ENCODE assay signal across 12 cellular contexts in the genomic region with DNA sequence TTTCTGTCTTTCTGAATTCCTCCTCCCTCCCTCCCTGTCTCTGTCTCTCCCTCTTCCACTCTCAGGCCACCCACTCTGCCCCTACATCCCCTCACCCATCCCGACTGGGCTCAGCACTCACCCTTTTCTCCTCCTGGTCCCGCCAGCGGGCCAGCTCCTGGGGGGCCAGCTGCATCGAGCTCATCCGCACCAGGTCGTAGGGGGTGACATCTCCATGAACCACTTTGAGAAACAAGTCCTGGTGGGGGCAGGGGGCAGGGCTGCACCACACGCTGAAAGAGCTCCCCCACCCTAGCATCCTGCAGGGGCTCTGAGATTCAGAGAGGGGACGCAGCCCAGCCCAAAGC. TPM values are rescaled to one million over a fixed set of nuclear protein-coding genes. Genes with fewer than 3 reads are reported as not detected.
DNase-seq lines count a peak whose midpoint lies in the region; ATAC-seq and TF ChIP-seq lines count a peak whose summit lies in the region.
"Had no signal": no experiment of that assay in that cellular context is flagged by ENCODE, and none has a peak within 500 bp of the region (broad histone marks: within the 10 kb centered on the region; RNA-seq: fewer than 3 reads in every experiment).

No MANE protein-coding gene starts in this region.

- peak overlapping the region; percentile 95 for H3K56ac ChIP-seq in IMR-90 (ENCODE audit: extremely low read depth, insufficient read depth, low read length)

- H4K20me1 ChIP-seq in IMR-90 (ENCODE audit: insufficient read depth, low read length) = peaks cover 13% of the 10 kb centered on the region

- DNase-seq in IMR-90 (no peak), cardiac fibroblast (ENCODE audit: low read depth in 2 of 2) (no peak), lower lobe of right lung (no peak), upper lobe of right lung (no peak), NCI-H2227 (lab: John Stamatoyannopoulos, UW; ENCODE audit: unreplicated experiment) (no peak)
- no peak for DNase-seq in stimulated activated naive CD8-positive, alpha-beta T cell treated with anti-CD3 and anti-CD28 coated beads, Interleukin-15, amount 100 ng/mL, for 72 hours
- DNase-seq: activated naive CD4-positive, alpha-beta T cell treated with anti-CD3 and anti-CD28 coated beads, Interleukin-2, amount 10 ng/mL, durations not matched to agents 7 days and 5 days; colonic mucosa; SIG-M5 had no signal

- ATAC-seq in IMR-90 (ENCODE audit: low read depth) = peak; percentile 4
- ATAC-seq in lower lobe of right lung = no peak
- ATAC-seq in upper lobe of right lung = no peak
- ATAC-seq in stimulated activated naive CD8-positive, alpha-beta T cell treated with anti-CD3 and anti-CD28 coated beads, Interleukin-15, amount 100 ng/mL, for 72 hours = no peak
- no peak for ATAC-seq in HG02970 (IDR thresholded peaks at IDR 0.05; ENCODE audit: low FRiP score, unreplicated experiment)

- peak overlapping the region; percentile 93; the same call in 2 of the 3 replicates for H2BK15ac ChIP-seq in IMR-90 (ENCODE audit: low read depth, low read length)

- H2BK20ac ChIP-seq in IMR-90 (ENCODE audit: low read depth, low read length) = peak overlapping the region; percentile 82

- no peaks in the 10 kb centered on the region for H3K27me3 Mint-ChIP-seq in stimulated activated naive CD8-positive, alpha-beta T cell treated with anti-CD3 and anti-CD28 coated beads, Interleukin-15, amount 100 ng/mL, for 72 hours

- peak overlapping the region; percentile 87 for H2AFZ ChIP-seq in IMR-90 (replicated peaks; ENCODE audit: low read length, poor library complexity)

- peaks cover 13% of the 10 kb centered on the region for H3K4me1 Mint-ChIP-seq in stimulated activated naive CD8-positive, alpha-beta T cell treated with anti-CD3 and anti-CD28 coated beads, Interleukin-15, amount 100 ng/mL, for 72 hours

- H3K4me2 ChIP-seq in IMR-90 (ENCODE audit: low read depth, low read length) = peak overlapping the region; percentile 76
- H3K4me2 ChIP-seq: KMS-11 had no signal

- H4K91ac ChIP-seq in IMR-90 (ENCODE audit: insufficient read depth, low read depth, low read length) = peak overlapping the region; percentile 98

- H2AK9ac ChIP-seq in IMR-90 (replicated peaks; ENCODE audit: low read depth, low read length, poor library complexity) = peak overlapping the region; percentile 99

- POLR2A ChIA-PET in IMR-90 (lab: Charles Lee; ENCODE audit: unreplicated experiment) = no interaction called here

- H3K9me1 ChIP-seq in IMR-90 (ENCODE audit: insufficient read depth, low read length) = peaks cover 18% of the 10 kb centered on the region

- H3K9ac ChIP-seq in IMR-90 (ENCODE audit: low read depth, low read length) = peak overlapping the region; percentile 64
- H3K9ac ChIP-seq: KMS-11 had no signal

- no TSS peak for BruUV-seq in IMR-90 (replicated peaks; lab: Mats Ljungman, UMichigan)

- no peak for TF ChIP-seq CTCF in IMR-90 (conservative IDR thresholded peaks at IDR 0.05; ENCODE audit: low read depth, low read length)
- TF ChIP-seq CTCF in cardiac fibroblast (IDR thresholded peaks at IDR 0.05; ENCODE audit: low read depth, low read length) = no peak
- no peak for TF ChIP-seq CTCF in lower lobe of right lung (IDR thresholded peaks at IDR 0.05)
- TF ChIP-seq CTCF in upper lobe of right lung (IDR thresholded peaks at IDR 0.05) = no peak

- in situ Hi-C loops in IMR-90 (cut with MboI; ENCODE audit: low sequenced_read_pairs) = no loop called here

- peak overlapping the region; percentile 98 for H3K14ac ChIP-seq in IMR-90 (replicated peaks; ENCODE audit: low read depth, low read length)

- H3K9me3 ChIP-seq in IMR-90 (ENCODE audit: control insufficient read depth, insufficient read depth, low read length) (no peaks in the 10 kb centered on the region), lower lobe of right lung (no peaks in the 10 kb centered on the region), upper lobe of right lung (no peaks in the 10 kb centered on the region)
- H3K9me3 ChIP-seq: colonic mucosa, esophagus muscularis mucosa had no signal

- peak overlapping the region; percentile 85 for H4K5ac ChIP-seq in IMR-90 (ENCODE audit: low read depth, low read length)

- no peak for TF ChIP-seq POLR2A in IMR-90 (IDR thresholded peaks at IDR 0.05; ENCODE audit: low read depth, low read length)

- WGBS in IMR-90 (ENCODE audit: extremely low coverage in 2 of 2, insufficient read length in 1 of 2), 2 experiments = 31% methylated on average over 5 of the region's 8 CpGs; no CpG with 5 or more reads in 1 of the 2 experiments

- TF ChIP-seq RAD21 in IMR-90 (IDR thresholded peaks at IDR 0.05; ENCODE audit: low read length) = no peak

- peak overlapping the region; percentile 93 to 96 for H4K8ac ChIP-seq in IMR-90 (ENCODE audit: low read depth in 2 of 2, low read length in 2 of 2)

- dilution Hi-C loops in IMR-90 (cut with HindIII; ENCODE audit: low sequenced_read_pairs, unreplicated experiment) = no loop called here

- H3K27me3 ChIP-seq in IMR-90 (ENCODE audit: control insufficient read depth, insufficient read depth, low read length) (no peaks in the 10 kb centered on the region), lower lobe of right lung (ENCODE audit: low read depth) (peaks cover 4% of the 10 kb centered on the region), upper lobe of right lung (peaks cover 10% of the 10 kb centered on the region)
- H3K27me3 ChIP-seq: colonic mucosa had no signal

- H2AK5ac ChIP-seq in IMR-90 (ENCODE audit: low read depth, low read length) = peak overlapping the region; percentile 99

- H3K27ac Mint-ChIP-seq in stimulated activated naive CD8-positive, alpha-beta T cell treated with anti-CD3 and anti-CD28 coated beads, Interleukin-15, amount 100 ng/mL, for 72 hours = no peak overlapping the region
- H3K27ac Mint-ChIP-seq: activated naive CD4-positive, alpha-beta T cell treated with anti-CD3 and anti-CD28 coated beads, Interleukin-2, amount 10 ng/mL, durations not matched to agents 7 days and 5 days had no signal

- no peak overlapping the region for H3K4me3 Mint-ChIP-seq in stimulated activated naive CD8-positive, alpha-beta T cell treated with anti-CD3 and anti-CD28 coated beads, Interleukin-15, amount 100 ng/mL, for 72 hours
- H3K4me3 Mint-ChIP-seq: activated naive CD4-positive, alpha-beta T cell treated with anti-CD3 and anti-CD28 coated beads, Interleukin-2, amount 10 ng/mL, durations not matched to agents 7 days and 5 days had no signal

- H3K27ac ChIP-seq in IMR-90 (ENCODE audit: insufficient read depth, low read length) = peak overlapping the region; percentile 77
- no peak overlapping the region for H3K27ac ChIP-seq in lower lobe of right lung
- H3K27ac ChIP-seq in upper lobe of right lung = no peak overlapping the region
- H3K27ac ChIP-seq: colonic mucosa, esophagus muscularis mucosa, KMS-11 had no signal

- H3K36me3 ChIP-seq in IMR-90 (ENCODE audit: control insufficient read depth, insufficient read depth, low read length) (peaks cover 1% of the 10 kb centered on the region; the same call in 1 of the 2 replicates), lower lobe of right lung (no peaks in the 10 kb centered on the region), upper lobe of right lung (no peaks in the 10 kb centered on the region)
- H3K36me3 ChIP-seq: colonic mucosa, esophagus muscularis mucosa had no signal

- H3K79me1 ChIP-seq in IMR-90 (ENCODE audit: low read depth in 1 of 2, low read length in 2 of 2) = peaks cover 11 to 44% of the 10 kb centered on the region in 2 experiments; a peak in 2 of 4 replicates

- intact Hi-C loops in IMR-90 (cut with micrococcal nuclease) (loop anchor here (2.0 to 10.0 kb wide), 3 partner anchors 139 to 363 kb away; no protein-coding TSS in a partner anchor), lower lobe of right lung (cut with DNase I) (no loop called here), upper lobe of right lung (cut with DNase I) (no loop called here)

- H2BK120ac ChIP-seq in IMR-90 (ENCODE audit: low read depth, low read length) = peak overlapping the region; percentile 96

- peak overlapping the region; percentile 99 for H3K4ac ChIP-seq in IMR-90 (ENCODE audit: low read depth, low read length)

- H3K9me3 Mint-ChIP-seq in stimulated activated naive CD8-positive, alpha-beta T cell treated with anti-CD3 and anti-CD28 coated beads, Interleukin-15, amount 100 ng/mL, for 72 hours = no peaks in the 10 kb centered on the region
- H3K9me3 Mint-ChIP-seq: activated naive CD4-positive, alpha-beta T cell treated with anti-CD3 and anti-CD28 coated beads, Interleukin-2, amount 10 ng/mL, durations not matched to agents 7 days and 5 days had no signal

- CTCF ChIA-PET in IMR-90 (lab: Yijun Ruan, JAX) = interaction anchor here (1.5 to 2.5 kb wide), 2 partner anchors 9 to 166 kb away, joined by 9 to 11 read pairs; no protein-coding TSS in a partner anchor

- H3K4me1 ChIP-seq in IMR-90 (ENCODE audit: control insufficient read depth, insufficient read depth, low read length) = peaks cover 32% of the 10 kb centered on the region
- H3K4me1 ChIP-seq in lower lobe of right lung = no peaks in the 10 kb centered on the region
- no peaks in the 10 kb centered on the region for H3K4me1 ChIP-seq in upper lobe of right lung
- H3K4me1 ChIP-seq: colonic mucosa had no signal

- peak overlapping the region; percentile 75 for H3K18ac ChIP-seq in IMR-90 (ENCODE audit: low read depth, low read length)

- peak overlapping the region; percentile 87 for H2BK5ac ChIP-seq in IMR-90 (ENCODE audit: low read depth, low read length, poor library complexity, severe bottlenecking)

- H3K4me3 ChIP-seq in IMR-90 (ENCODE audit: insufficient read depth, low read depth, low read length) = peak overlapping the region; percentile 58
- H3K4me3 ChIP-seq in cardiac fibroblast (replicated peaks in 1 of 2; ENCODE audit: low read depth in 2 of 2, low read length in 2 of 2) = peak overlapping the region; percentile 36 to 73
- H3K4me3 ChIP-seq in lower lobe of right lung = peak overlapping the region; percentile 9
- H3K4me3 ChIP-seq in upper lobe of right lung = peak overlapping the region; percentile 23
- H3K4me3 ChIP-seq: colonic mucosa, esophagus muscularis mucosa had no signal

- H3K23ac ChIP-seq in IMR-90 (ENCODE audit: low read depth, low read length) = peak overlapping the region; percentile 96

RNA-seq across cellular contexts. Expression of a gene that starts 17.8 kb away (rescaled TPM):
- 42.2 and 59.7 TPM in 2 replicates for total RNA-seq in IMR-90 (2012; rRNA removed)
- 132 and 135 TPM in 2 replicates for polyA plus RNA-seq in IMR-90 (2012; rRNA removed)
- polyA plus RNA-seq in IMR-90 (2012; cell fraction: cytosol; rRNA removed) = 61.6 and 91.4 TPM in 2 replicates
- polyA plus RNA-seq in IMR-90 (2012; cell fraction: nucleus; rRNA removed; ENCODE audit: low replicate concordance) = 471 and 772 TPM in 2 replicates
- 21.6 TPM for total RNA-seq in lower lobe of right lung
- 31.4 TPM for total RNA-seq in upper lobe of right lung

RNA-seq across cellular contexts. Expression of a gene that starts 33.9 kb away (rescaled TPM):
- total RNA-seq in IMR-90 (2012; rRNA removed) (2.2 and 2.5 TPM in 2 replicates), lower lobe of right lung (1.1 TPM), upper lobe of right lung (0.69 TPM)
- polyA plus RNA-seq in IMR-90 (2012; rRNA removed) = 11.9 TPM in 2 replicates
- polyA plus RNA-seq in IMR-90 (2012; cell fraction: cytosol; rRNA removed) = 6.4 and 15.9 TPM in 2 replicates
- polyA plus RNA-seq in IMR-90 (2012; cell fraction: nucleus; rRNA removed; ENCODE audit: low replicate concordance) = 38.7 and 77.7 TPM in 2 replicates
